20 cellular contexts compared by ENCODE assay signal in the genomic region with DNA sequence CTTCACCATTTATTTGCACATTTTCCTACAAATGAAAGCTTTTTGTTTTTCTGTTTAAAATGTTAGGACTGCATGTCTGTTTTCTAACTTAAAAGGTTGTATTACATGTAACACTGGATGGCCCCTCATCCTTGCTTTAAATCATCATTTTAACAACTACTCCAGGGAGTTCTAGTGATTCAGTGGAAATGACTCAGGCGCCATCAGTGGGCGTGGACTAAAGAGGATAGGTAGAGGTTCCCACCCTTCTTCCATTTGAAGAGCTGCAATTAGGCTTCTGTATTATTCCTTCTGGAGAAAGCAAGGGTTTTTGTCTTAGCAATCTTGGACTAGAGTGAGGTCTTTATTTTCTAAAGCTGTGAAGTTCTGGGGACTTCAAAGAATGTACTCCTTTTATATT.
"Had no signal": no experiment of that assay in that cellular context is flagged by ENCODE, and none has a peak within 500 bp of the region (broad histone marks: within the 10 kb centered on the region; RNA-seq: fewer than 3 reads in every experiment).

No MANE protein-coding gene starts in this region.

- H3K27ac ChIP-seq: body of pancreas, dorsolateral prefrontal cortex, heart left ventricle, neural progenitor cell, tibial nerve had no signal

- H2AFZ ChIP-seq: neural progenitor cell had no signal

- H3K4me2 ChIP-seq: neural progenitor cell had no signal

- H3K27me3 Mint-ChIP-seq: activated CD4-positive, alpha-beta memory T cell treated with anti-CD3 and anti-CD28 coated beads, Interleukin-2, amount 10 ng/mL, durations not matched to agents 7 days and 5 days; progenitor cell of endocrine pancreas had no signal

- H3K36me3 Mint-ChIP-seq: activated CD8-positive, alpha-beta memory T cell treated with anti-CD3 and anti-CD28 coated beads, Interleukin-2, amount 10 ng/mL, durations not matched to agents 7 days and 5 days; activated naive CD8-positive, alpha-beta T cell treated with anti-CD3 and anti-CD28 coated beads for 36 hours; immature natural killer cell; naive thymus-derived CD4-positive, alpha-beta T cell; neural progenitor cell had no signal

- DNase-seq: activated CD4-positive, alpha-beta memory T cell treated with anti-CD3 and anti-CD28 coated beads, Interleukin-2, amount 10 ng/mL, durations not matched to agents 7 days and 5 days; activated CD4-positive, alpha-beta T cell treated with anti-CD3 and anti-CD28 coated beads for 4 hours; activated CD8-positive, alpha-beta memory T cell treated with anti-CD3 and anti-CD28 coated beads, Interleukin-2, amount 10 ng/mL, durations not matched to agents 7 days and 5 days; activated naive CD8-positive, alpha-beta T cell treated with anti-CD3 and anti-CD28 coated beads for 36 hours; amniotic stem cell; body of pancreas; central memory CD4-positive, alpha-beta T cell; dorsolateral prefrontal cortex; heart left ventricle; immature natural killer cell; mesenchymal stem cell; naive thymus-derived CD4-positive, alpha-beta T cell; stimulated activated CD4-positive, alpha-beta T cell treated with anti-CD3 and anti-CD28 coated beads, Interleukin-12 subunit alpha, Interleukin-12 subunit beta, amount 100 ng/mL, for 4 hours; stimulated activated CD4-positive, alpha-beta T cell treated with anti-CD3 and anti-CD28 coated beads, Interleukin-2, amount 100 ng/mL, for 24 hours; stimulated activated naive CD8-positive, alpha-beta T cell treated with anti-CD3 and anti-CD28 coated beads, Interleukin-15, Interleukin-2, amounts not matched to agents 100 U/mL and 50 U/mL, for 24 hours had no signal

- H3K4me3 Mint-ChIP-seq: activated CD4-positive, alpha-beta memory T cell treated with anti-CD3 and anti-CD28 coated beads, Interleukin-2, amount 10 ng/mL, durations not matched to agents 7 days and 5 days; activated CD8-positive, alpha-beta memory T cell treated with anti-CD3 and anti-CD28 coated beads, Interleukin-2, amount 10 ng/mL, durations not matched to agents 7 days and 5 days; activated naive CD8-positive, alpha-beta T cell treated with anti-CD3 and anti-CD28 coated beads for 36 hours; immature natural killer cell; naive thymus-derived CD4-positive, alpha-beta T cell; neural progenitor cell; T-helper 2 cell treated with Interferon-gamma antibody and Interleukin-4, amounts not matched to agents 5 μg/mL and 100 μg/mL, for 36 hours; WTC11 had no signal

- H3K27me3 ChIP-seq: body of pancreas, dorsolateral prefrontal cortex, heart left ventricle, neural progenitor cell, tibial nerve had no signal

- H3K9me3 Mint-ChIP-seq: activated CD4-positive, alpha-beta memory T cell treated with anti-CD3 and anti-CD28 coated beads, Interleukin-2, amount 10 ng/mL, durations not matched to agents 7 days and 5 days; immature natural killer cell; T-helper 2 cell treated with Interferon-gamma antibody and Interleukin-4, amounts not matched to agents 5 μg/mL and 100 μg/mL, for 36 hours had no signal

- ATAC-seq: activated CD8-positive, alpha-beta memory T cell treated with anti-CD3 and anti-CD28 coated beads, Interleukin-2, amount 10 ng/mL, durations not matched to agents 7 days and 5 days; body of pancreas; heart left ventricle; naive thymus-derived CD4-positive, alpha-beta T cell; stimulated activated naive CD8-positive, alpha-beta T cell treated with anti-CD3 and anti-CD28 coated beads, Interleukin-15, Interleukin-2, amounts not matched to agents 100 U/mL and 50 U/mL, for 24 hours; WTC11 had no signal

- H3K4me3 ChIP-seq: body of pancreas, dorsolateral prefrontal cortex, heart left ventricle, neural progenitor cell, tibial nerve had no signal

- H3K27ac Mint-ChIP-seq: activated CD4-positive, alpha-beta memory T cell treated with anti-CD3 and anti-CD28 coated beads, Interleukin-2, amount 10 ng/mL, durations not matched to agents 7 days and 5 days; activated CD8-positive, alpha-beta memory T cell treated with anti-CD3 and anti-CD28 coated beads, Interleukin-2, amount 10 ng/mL, durations not matched to agents 7 days and 5 days; activated naive CD8-positive, alpha-beta T cell treated with anti-CD3 and anti-CD28 coated beads for 36 hours; immature natural killer cell; naive thymus-derived CD4-positive, alpha-beta T cell; neural progenitor cell; progenitor cell of endocrine pancreas; T-helper 2 cell treated with Interferon-gamma antibody and Interleukin-4, amounts not matched to agents 5 μg/mL and 100 μg/mL, for 36 hours; WTC11 had no signal

- H3K36me3 ChIP-seq: heart left ventricle, neural progenitor cell, tibial nerve had no signal

- H3K4me1 ChIP-seq: body of pancreas had no signal

- H3K4me1 Mint-ChIP-seq: activated CD4-positive, alpha-beta memory T cell treated with anti-CD3 and anti-CD28 coated beads, Interleukin-2, amount 10 ng/mL, durations not matched to agents 7 days and 5 days; activated CD8-positive, alpha-beta memory T cell treated with anti-CD3 and anti-CD28 coated beads, Interleukin-2, amount 10 ng/mL, durations not matched to agents 7 days and 5 days; activated naive CD8-positive, alpha-beta T cell treated with anti-CD3 and anti-CD28 coated beads for 36 hours; immature natural killer cell had no signal
